22 cellular contexts compared by ENCODE assay signal in genomic region chr9:121349009-121349408, GRCh38. TPM values are rescaled to one million over a fixed set of nuclear protein-coding genes. Genes with fewer than 3 reads are reported as not detected.
DNase-seq lines count a peak whose midpoint lies in the region; ATAC-seq, FAIRE-seq and TF ChIP-seq lines count a peak whose summit lies in the region.
"Had no signal": no experiment of that assay in that cellular context is flagged by ENCODE, and none has a peak within 500 bp of the region (broad histone marks: within the 10 kb centered on the region; RNA-seq: fewer than 3 reads in every experiment).

No MANE protein-coding gene starts in this region.

- H3K4ac ChIP-seq in H1 (replicated peaks; ENCODE audit: insufficient read length, low read depth, low read length): no peak overlapping the region

- H3K4me3 ChIP-seq in A549 (no peak overlapping the region), H1 (ENCODE audit: extremely low read depth in 1 of 4, insufficient read depth in 2 of 4, low read depth in 3 of 4, low read length in 4 of 4) (no peak overlapping the region), rectal smooth muscle tissue (ENCODE audit: low read length) (no peak overlapping the region)
- H3K4me3 ChIP-seq: PC-9, SJCRH30 had no signal

- H3K79me1 ChIP-seq in H1 (ENCODE audit: low read depth, low read length): no peaks in the 10 kb centered on the region

- CTCF ChIA-PET in A549 (lab: Yijun Ruan, JAX): interaction anchor here (1.1 to 4.5 kb wide), 7 partner anchors 9 to 89 kb away, joined by 3 to 35 read pairs (median 3); no protein-coding TSS in a partner anchor
- CTCF ChIA-PET in H1 (lab: Charles Lee; ENCODE audit: partially characterized antibody): interaction anchor here (0.6 to 4.5 kb wide), 3 partner anchors 29 to 357 kb away, joined by 3 to 20 read pairs (median 5); no protein-coding TSS in a partner anchor

- no peak overlapping the region for H3K27ac Mint-ChIP-seq in stimulated activated effector memory CD8-positive, alpha-beta T cell treated with anti-CD3 and anti-CD28 coated beads, Interleukin-12 subunit alpha, Interleukin-12 subunit beta, amount 100 ng/mL, for 72 hours
- H3K27ac Mint-ChIP-seq: CD4-positive, CD25-positive, alpha-beta regulatory T cell; T-helper 1 cell treated with Interleukin-12 subunit alpha and Interleukin-12 subunit beta and Interleukin-4 antibody, amounts not matched to agents 30 μg/mL and 1 μg/mL, for 36 hours had no signal

- H3K18ac ChIP-seq in H1 (ENCODE audit: extremely low read depth, low read length): no peak overlapping the region

- FAIRE-seq in A549 (lab: Jason Lieb, UNC): no peak
- no peak for FAIRE-seq in H1 (lab: Jason Lieb, UNC)
- FAIRE-seq: H54 had no signal

- TF ChIP-seq EP300 in A549 (IDR thresholded peaks at IDR 0.05): no peak
- no peak for TF ChIP-seq EP300 in H1 (IDR thresholded peaks at IDR 0.05; ENCODE audit: borderline replicate concordance in 1 of 2, low read depth in 2 of 2, low read length in 2 of 2)

- DNase-seq in A549 (ENCODE audit: low read depth in 1 of 2, low spot score in 1 of 2) (no peak), LHCN-M2 (ENCODE audit: low read depth) (peak; percentile 41), H1 (ENCODE audit: low read depth in 1 of 2, low spot score in 2 of 2) (no peak)
- no peak for DNase-seq in effector CD4-positive, alpha-beta T cell
- no peak for DNase-seq in stimulated activated CD4-positive, alpha-beta T cell treated with anti-CD3 and anti-CD28 coated beads, Interleukin-2, amount 100 ng/mL, for 48 hours
- no peak for DNase-seq in stimulated activated effector memory CD8-positive, alpha-beta T cell treated with anti-CD3 and anti-CD28 coated beads, Interleukin-12 subunit alpha, Interleukin-12 subunit beta, amount 100 ng/mL, for 72 hours (ENCODE audit: low spot score in 2 of 2)
- DNase-seq: activated CD4-positive, alpha-beta T cell treated with anti-CD3 and anti-CD28 coated beads, Interleukin-2, amount 50 U/mL, for 1 hour; activated gamma-delta T cell; CD4-positive, CD25-positive, alpha-beta regulatory T cell; erythroblast; NCI-H187; NCI-H2227 treated with DMSO at 0.1 percent for 48 hours; PC-9; SJCRH30; stimulated activated CD4-positive, alpha-beta T cell treated with anti-CD3 and anti-CD28 coated beads, Interleukin-12 subunit alpha, Interleukin-12 subunit beta, amount 100 ng/mL, for 4 hours; stimulated activated CD8-positive, alpha-beta memory T cell treated with anti-CD3 and anti-CD28 coated beads, Interleukin-4, amount 100 ng/mL, for 48 hours had no signal

- H2AFZ ChIP-seq in H1 (ENCODE audit: low read length): no peak overlapping the region
- H2AFZ ChIP-seq: PC-9 had no signal

- POLR2A ChIA-PET in A549 (lab: Yijun Ruan, JAX) (no interaction called here), H1 (lab: Charles Lee; ENCODE audit: partially characterized antibody) (interaction anchor here (0.7 kb wide), 1 partner anchor 602 kb away, joined by 3 read pairs; no protein-coding TSS in a partner anchor)

- H2BK20ac ChIP-seq in H1 (ENCODE audit: low read length): no peak overlapping the region

- no peaks in the 10 kb centered on the region for H3K27me3 ChIP-seq in H1 (replicated peaks in 1 of 4; ENCODE audit: control insufficient read depth in 3 of 4, extremely low read depth in 1 of 4, insufficient read depth in 3 of 4, low read length in 3 of 4)
- H3K27me3 ChIP-seq in rectal smooth muscle tissue (ENCODE audit: control insufficient read depth, insufficient read depth, low read length): no peaks in the 10 kb centered on the region
- H3K27me3 ChIP-seq: SJCRH30 had no signal

- 78% methylated on average over 8 of the region's 8 CpGs for WGBS in A549 (ENCODE audit: missing lambda C conversion rate)
- 88% methylated on average over 8 of the region's 8 CpGs; no CpG with 5 or more reads in 1 of the 2 experiments for WGBS in H1 (ENCODE audit: extremely low coverage in 1 of 2, insufficient coverage in 1 of 2, insufficient read length in 1 of 2, insufficient replicate concordance in 2 of 2, low coverage in 1 of 2, low lambda C conversion rate in 2 of 2, missing lambda C conversion rate in 1 of 2), 2 experiments

- H2BK5ac ChIP-seq in H1 (ENCODE audit: low read depth, low read length): no peak overlapping the region

- no peaks in the 10 kb centered on the region for H4K20me1 ChIP-seq in H1 (replicated peaks in 1 of 2; ENCODE audit: control insufficient read depth in 1 of 2, insufficient read depth in 2 of 2, low read length in 2 of 2)

- TF ChIP-seq CTCF in A549 (IDR thresholded peaks at IDR 0.05) (no peak), H1 (IDR thresholded peaks at IDR 0.05; ENCODE audit: control extremely low read depth in 1 of 3, insufficient read depth in 1 of 3, low read depth in 1 of 3, low read length in 3 of 3) (no peak)

- peaks cover 0 to 55% (median 7%) of the 10 kb centered on the region in 4 experiments; a peak in 4 of 8 replicates for H3K36me3 ChIP-seq in H1 (ENCODE audit: control insufficient read depth in 2 of 4, insufficient read depth in 4 of 4, low read length in 3 of 4)
- H3K36me3 ChIP-seq in rectal smooth muscle tissue (ENCODE audit: control insufficient read depth, insufficient read depth, low read length): peaks cover 4% of the 10 kb centered on the region
- H3K36me3 ChIP-seq: SJCRH30 had no signal

- ATAC-seq in A549 (no peak), GM21390 (IDR thresholded peaks at IDR 0.05; ENCODE audit: unreplicated experiment) (no peak)
- no peak for ATAC-seq in stimulated activated effector memory CD8-positive, alpha-beta T cell treated with anti-CD3 and anti-CD28 coated beads, Interleukin-12 subunit alpha, Interleukin-12 subunit beta, amount 100 ng/mL, for 72 hours

- H3K79me2 ChIP-seq in H1 (ENCODE audit: control insufficient read depth in 1 of 2, insufficient read depth in 2 of 2, low read length in 2 of 2): no peaks in the 10 kb centered on the region

- H3K4me1 ChIP-seq in A549 (peaks cover 20% of the 10 kb centered on the region), H1 (replicated peaks in 1 of 4; ENCODE audit: control insufficient read depth in 3 of 4, insufficient read depth in 4 of 4, low read length in 3 of 4) (peaks cover 0 to 5% (median 0%) of the 10 kb centered on the region in 4 experiments; a peak in 1 of 7 replicates), rectal smooth muscle tissue (ENCODE audit: control insufficient read depth, insufficient read depth, low read length) (peaks cover 58% of the 10 kb centered on the region)

- H3K56ac ChIP-seq in H1 (replicated peaks; ENCODE audit: insufficient read length, low read depth, low read length): no peak overlapping the region

- no peak overlapping the region for H3K23ac ChIP-seq in H1 (ENCODE audit: insufficient read length)

- H2BK12ac ChIP-seq in H1 (ENCODE audit: low read depth, low read length): no peak overlapping the region

- H2BK120ac ChIP-seq in H1 (replicated peaks; ENCODE audit: low read depth, low read length): no peak overlapping the region

- no peak overlapping the region for H4K8ac ChIP-seq in H1 (ENCODE audit: extremely low read depth, insufficient read depth, low read length)

- TF ChIP-seq RAD21 in A549 (conservative IDR thresholded peaks at IDR 0.05 in 1 of 2, IDR thresholded peaks at IDR 0.05 in 1 of 2) (no peak), H1 (IDR thresholded peaks at IDR 0.05 in 1 of 2, conservative IDR thresholded peaks at IDR 0.05 in 1 of 2; ENCODE audit: low read depth in 2 of 2, low read length in 2 of 2) (no peak)

- H3K27ac ChIP-seq in A549 (no peak overlapping the region), H1 (ENCODE audit: low read depth, low read length) (no peak overlapping the region), rectal smooth muscle tissue (ENCODE audit: low read depth, low read length) (peak overlapping the region; percentile 42)
- H3K27ac ChIP-seq: PC-9, SJCRH30, VCaP had no signal

- no peak overlapping the region for H4K5ac ChIP-seq in H1 (ENCODE audit: insufficient read length, low read depth, low read length)

- no peak for TF ChIP-seq POLR2A in A549 (IDR thresholded peaks at IDR 0.05; ENCODE audit: low read length)
- no peak for TF ChIP-seq POLR2A in H1 (IDR thresholded peaks at IDR 0.05; ENCODE audit: control extremely low read depth in 1 of 2, low read depth in 2 of 2, low read length in 2 of 2)

- peaks cover 89% of the 10 kb centered on the region for H3K36me3 Mint-ChIP-seq in stimulated activated effector memory CD8-positive, alpha-beta T cell treated with anti-CD3 and anti-CD28 coated beads, Interleukin-12 subunit alpha, Interleukin-12 subunit beta, amount 100 ng/mL, for 72 hours

- no peak overlapping the region for H4K91ac ChIP-seq in H1 (replicated peaks; ENCODE audit: insufficient read length, low read length)

- H3K9me3 ChIP-seq in A549: no peaks in the 10 kb centered on the region
- no peaks in the 10 kb centered on the region for H3K9me3 ChIP-seq in H1 (ENCODE audit: insufficient read depth in 2 of 2, low read depth in 1 of 2, low read length in 1 of 2)
- H3K9me3 ChIP-seq: SJCRH30 had no signal

- no peaks in the 10 kb centered on the region for H3K9me3 Mint-ChIP-seq in stimulated activated effector memory CD8-positive, alpha-beta T cell treated with anti-CD3 and anti-CD28 coated beads, Interleukin-12 subunit alpha, Interleukin-12 subunit beta, amount 100 ng/mL, for 72 hours
- H3K9me3 Mint-ChIP-seq: CD4-positive, CD25-positive, alpha-beta regulatory T cell; central memory CD8-positive, alpha-beta T cell; T-helper 1 cell treated with Interleukin-12 subunit alpha and Interleukin-12 subunit beta and Interleukin-4 antibody, amounts not matched to agents 30 μg/mL and 1 μg/mL, for 36 hours had no signal

- H3K14ac ChIP-seq in H1 (ENCODE audit: insufficient read length): no peak overlapping the region

- no peak overlapping the region for H2AK5ac ChIP-seq in H1 (ENCODE audit: low read depth, low read length)

- peaks cover 54% of the 10 kb centered on the region for H3K4me1 Mint-ChIP-seq in stimulated activated effector memory CD8-positive, alpha-beta T cell treated with anti-CD3 and anti-CD28 coated beads, Interleukin-12 subunit alpha, Interleukin-12 subunit beta, amount 100 ng/mL, for 72 hours

- H3K4me3 Mint-ChIP-seq in stimulated activated effector memory CD8-positive, alpha-beta T cell treated with anti-CD3 and anti-CD28 coated beads, Interleukin-12 subunit alpha, Interleukin-12 subunit beta, amount 100 ng/mL, for 72 hours: no peak overlapping the region
- H3K4me3 Mint-ChIP-seq: CD4-positive, CD25-positive, alpha-beta regulatory T cell; central memory CD8-positive, alpha-beta T cell; T-helper 1 cell treated with Interleukin-12 subunit alpha and Interleukin-12 subunit beta and Interleukin-4 antibody, amounts not matched to agents 30 μg/mL and 1 μg/mL, for 36 hours had no signal

- no peak overlapping the region for H2BK15ac ChIP-seq in H1 (ENCODE audit: low read length)

- H3K23me2 ChIP-seq in H1 (ENCODE audit: low read depth, low read length): no peaks in the 10 kb centered on the region; the same call in 1 of the 2 replicates

- H3K9ac ChIP-seq in H1 (replicated peaks in 1 of 4; ENCODE audit: extremely low read depth in 1 of 4, low read depth in 3 of 4, low read length in 3 of 4) (no peak overlapping the region), rectal smooth muscle tissue (ENCODE audit: low read length) (no peak overlapping the region)

- H3K4me2 ChIP-seq in A549: no peak overlapping the region
- H3K4me2 ChIP-seq in H1 (ENCODE audit: insufficient read depth in 1 of 2, low read depth in 2 of 2, low read length in 2 of 2): no peak overlapping the region
- H3K4me2 ChIP-seq: PC-9 had no signal

RNA-seq across cellular contexts. Expression of gene STOM, which starts 21.0 kb away (rescaled TPM):
- polyA plus RNA-seq in A549 (2011; rRNA removed): 234 and 246 TPM in 2 replicates
- polyA plus RNA-seq in A549 (2012; cell fraction: cytosol; rRNA removed): 40.8 and 49.6 TPM in 2 replicates
- polyA plus RNA-seq in A549 (2012; cell fraction: nucleus; rRNA removed): 21.8 and 32.1 TPM in 2 replicates
- polyA plus RNA-seq in A549 (2017; fragmentation: RNase III; extraction: RNeasy Plus Mini Kit Qiagen cat#74134 plus additional on column Dnase treatment): 83.3 to 92.0 TPM (median 91.4 TPM) in 3 replicates
- polyA minus RNA-seq in A549 (2011; rRNA and poly(A)+ RNA removed): 99.2 and 99.5 TPM in 2 replicates
- total RNA-seq in LHCN-M2 (2014; rRNA removed): 88.7 and 107 TPM in 2 replicates
- polyA plus RNA-seq in LHCN-M2 (2012): 57.1 TPM
- total RNA-seq in H1 (2021; fragmentation: NEBNext Ultra II Directional; extraction: Animal tissue kit (Norgen Biotek cat#: 25700)): 58.1 and 60.4 TPM in 2 replicates
- polyA plus RNA-seq in H1 (2011; rRNA removed): 20.5 and 25.2 TPM in 2 replicates
- 30.4 TPM for polyA plus RNA-seq in H1 (2011; cell fraction: cytosol; rRNA removed)
- polyA plus RNA-seq in H1 (2011; cell fraction: nucleus; rRNA removed): 10.9 TPM
- 18.9 to 25.1 TPM (median 22.1 TPM) in 4 replicates for polyA plus RNA-seq in H1 (2012, experiment 1 of 2)
- 10.1 TPM for polyA plus RNA-seq in H1 (2012, experiment 2 of 2)
- polyA plus RNA-seq in H1 (2013, experiment 1 of 2): 22.8 TPM
- polyA plus RNA-seq in H1 (2013, experiment 2 of 2): 32.2 TPM
- 23.4 and 25.4 TPM in 2 replicates for polyA minus RNA-seq in H1 (2011; rRNA and poly(A)+ RNA removed)
- 29.1 TPM for polyA minus RNA-seq in H1 (2011; cell fraction: cytosol; rRNA and poly(A)+ RNA removed)
- 14.4 TPM for polyA minus RNA-seq in H1 (2011; cell fraction: nucleus; rRNA and poly(A)+ RNA removed)

Comparison
In these comparisons a context has a peak if more than half of its experiments do, and no peak if none do; other contexts are left out.
1. Of the 18 proteins assayed by ChIP-seq in both H1 and A549: peak only in H1: none; only in A549: none; in both: MAFK; in neither: 17.